ENCODE assay signal across 20 cellular contexts in genomic region chr13:37409756-37410155, GRCh38.
DNase-seq lines count a peak whose midpoint lies in the region; FAIRE-seq and TF ChIP-seq lines count a peak whose summit lies in the region.
"Had no signal": no experiment of that assay in that cellular context is flagged by ENCODE, and none has a peak within 500 bp of the region (broad histone marks: within the 10 kb centered on the region; RNA-seq: fewer than 3 reads in every experiment).

No MANE protein-coding gene starts in this region.

- H3K27ac ChIP-seq in breast epithelium (no peak overlapping the region), smooth muscle cell (ENCODE audit: low read depth) (no peak overlapping the region)

- H3K36me3 ChIP-seq in breast epithelium (no peaks in the 10 kb centered on the region), bronchial epithelial cell (ENCODE audit: control insufficient read depth, insufficient read depth, low read length) (no peaks in the 10 kb centered on the region), smooth muscle cell (ENCODE audit: low read depth) (no peaks in the 10 kb centered on the region)

- H3K4me1 Mint-ChIP-seq in MCF 10A (ENCODE audit: insufficient read depth, unreplicated experiment): peaks cover 14% of the 10 kb centered on the region
- H3K4me1 Mint-ChIP-seq: CD14-positive monocyte had no signal

- DNase-seq in MCF 10A (ENCODE audit: unreplicated experiment): no peak
- no peak for DNase-seq in breast epithelium (ENCODE audit: low spot score in 2 of 2)
- DNase-seq in bronchial epithelial cell (ENCODE audit: low read depth): peak; percentile 81
- peak; percentile 10 for DNase-seq in fibroblast of villous mesenchyme (ENCODE audit: low read depth)
- DNase-seq in smooth muscle cell (lab: John Stamatoyannopoulos, UW; ENCODE audit: unreplicated experiment): no peak
- no peak for DNase-seq in inferior parietal cortex (ENCODE audit: extremely low spot score)
- DNase-seq in KBM-7: no peak
- no peak for DNase-seq in D341Med (ENCODE audit: low spot score)
- DNase-seq: Caco-2, HFFc6, Karpas-422, NCI-H1417 treated with DMSO at 0.1 percent for 48 hours, NCI-H2029, NCI-H2171 treated with DMSO at 0.1 percent for 48 hours, NCI-H510A, NCI-H82 had no signal

- peak overlapping the region; percentile 71 for H3K27ac Mint-ChIP-seq in MCF 10A (ENCODE audit: low read depth, unreplicated experiment)
- H3K27ac Mint-ChIP-seq: CD14-positive monocyte, HFFc6 had no signal

- H4K20me1 ChIP-seq in smooth muscle cell (ENCODE audit: low read depth): no peaks in the 10 kb centered on the region

- POLR2A ChIA-PET in MCF 10A (lab: Yijun Ruan, JAX): no interaction called here

- no peaks in the 10 kb centered on the region for H3F3A ChIP-seq in smooth muscle cell (ENCODE audit: low read depth)

- H3K9me3 Mint-ChIP-seq in MCF 10A (ENCODE audit: unreplicated experiment): no peaks in the 10 kb centered on the region
- H3K9me3 Mint-ChIP-seq: HFFc6 had no signal

- TF ChIP-seq POLR2A in breast epithelium (IDR thresholded peaks at IDR 0.05): no peak

- no peaks in the 10 kb centered on the region for H3K79me2 ChIP-seq in smooth muscle cell (ENCODE audit: low read depth)

- H3K27me3 Mint-ChIP-seq in MCF 10A (ENCODE audit: insufficient read depth, unreplicated experiment): no peaks in the 10 kb centered on the region

- H3K9me3 ChIP-seq in breast epithelium (no peaks in the 10 kb centered on the region), smooth muscle cell (replicated peaks; ENCODE audit: low read depth) (no peaks in the 10 kb centered on the region)
- H3K9me3 ChIP-seq: Caco-2 had no signal

- H3K9ac ChIP-seq in smooth muscle cell (ENCODE audit: low read depth): no peak overlapping the region

- TF ChIP-seq CTCF in MCF 10A (IDR thresholded peaks at IDR 0.05; ENCODE audit: unreplicated experiment): no peak
- TF ChIP-seq CTCF in breast epithelium (IDR thresholded peaks at IDR 0.05): no peak
- no peak for TF ChIP-seq CTCF in bronchial epithelial cell (IDR thresholded peaks at IDR 0.05; ENCODE audit: insufficient read depth, low read length, severe bottlenecking)
- no peak for TF ChIP-seq CTCF in fibroblast of villous mesenchyme (IDR thresholded peaks at IDR 0.05; ENCODE audit: insufficient read depth, low read depth, low read length)
- TF ChIP-seq CTCF in smooth muscle cell (IDR thresholded peaks at IDR 0.05; ENCODE audit: borderline replicate concordance, insufficient read depth, poor library complexity, severe bottlenecking): no peak

- H3K27me3 ChIP-seq in breast epithelium: no peaks in the 10 kb centered on the region
- no peaks in the 10 kb centered on the region for H3K27me3 ChIP-seq in bronchial epithelial cell (ENCODE audit: control insufficient read depth, insufficient read depth, low read length)
- H3K27me3 ChIP-seq in smooth muscle cell (ENCODE audit: low read depth): no peaks in the 10 kb centered on the region

- peak overlapping the region; percentile 43 for H3K4me2 ChIP-seq in smooth muscle cell

- no peak overlapping the region for H3K4me3 ChIP-seq in breast epithelium
- no peak overlapping the region for H3K4me3 ChIP-seq in bronchial epithelial cell (ENCODE audit: low read depth, low read length)
- no peak overlapping the region for H3K4me3 ChIP-seq in fibroblast of villous mesenchyme (ENCODE audit: low read depth, low read length)
- H3K4me3 ChIP-seq in smooth muscle cell: no peak overlapping the region

- intact Hi-C loops in MCF 10A (cut with micrococcal nuclease) (no loop called here), breast epithelium (cut with DNase I; ENCODE audit: low total_unique reads) (no loop called here)

- CTCF ChIA-PET in MCF 10A (lab: Yijun Ruan, JAX): interaction anchor here (0.6 kb wide), 1 partner anchor 108 kb away, joined by 3 read pairs; no protein-coding TSS in a partner anchor

- H2AFZ ChIP-seq in smooth muscle cell (ENCODE audit: low read depth): no peak overlapping the region

- BruUV-seq in MCF 10A (replicated peaks; lab: Mats Ljungman, UMichigan): no TSS peak

- H3K36me3 Mint-ChIP-seq in MCF 10A (ENCODE audit: insufficient read depth, unreplicated experiment): peaks cover 5% of the 10 kb centered on the region
- H3K36me3 Mint-ChIP-seq: CD14-positive monocyte had no signal

- no peak for FAIRE-seq in bronchial epithelial cell (lab: Jason Lieb, UNC)
- FAIRE-seq: G401.6, H1, HepG2 had no signal

- no peak overlapping the region for H3K4me3 Mint-ChIP-seq in MCF 10A (ENCODE audit: unreplicated experiment)
- H3K4me3 Mint-ChIP-seq: CD14-positive monocyte, HFFc6 had no signal

- in situ Hi-C loops in KBM-7 (cut with MboI; ENCODE audit: low pct_unique_long_range_greater_than_20kb, low sequenced_read_pairs): no loop called here

- H3K4me1 ChIP-seq in breast epithelium: no peaks in the 10 kb centered on the region
- no peaks in the 10 kb centered on the region for H3K4me1 ChIP-seq in smooth muscle cell (ENCODE audit: low read depth)
- H3K4me1 ChIP-seq: Caco-2 had no signal

Comparison
In these comparisons a context has a peak if more than half of its experiments do, and no peak if none do; other contexts are left out.
1. DNase-seq: peak in bronchial epithelial cell (single experiment) and fibroblast of villous mesenchyme (single experiment); none in MCF 10A (single experiment), breast epithelium (0 of 2), smooth muscle cell (single experiment), inferior parietal cortex (single experiment), KBM-7 (single experiment) and D341Med (single experiment).